ENCODE assay signal across 9 cellular contexts in the genomic region with DNA sequence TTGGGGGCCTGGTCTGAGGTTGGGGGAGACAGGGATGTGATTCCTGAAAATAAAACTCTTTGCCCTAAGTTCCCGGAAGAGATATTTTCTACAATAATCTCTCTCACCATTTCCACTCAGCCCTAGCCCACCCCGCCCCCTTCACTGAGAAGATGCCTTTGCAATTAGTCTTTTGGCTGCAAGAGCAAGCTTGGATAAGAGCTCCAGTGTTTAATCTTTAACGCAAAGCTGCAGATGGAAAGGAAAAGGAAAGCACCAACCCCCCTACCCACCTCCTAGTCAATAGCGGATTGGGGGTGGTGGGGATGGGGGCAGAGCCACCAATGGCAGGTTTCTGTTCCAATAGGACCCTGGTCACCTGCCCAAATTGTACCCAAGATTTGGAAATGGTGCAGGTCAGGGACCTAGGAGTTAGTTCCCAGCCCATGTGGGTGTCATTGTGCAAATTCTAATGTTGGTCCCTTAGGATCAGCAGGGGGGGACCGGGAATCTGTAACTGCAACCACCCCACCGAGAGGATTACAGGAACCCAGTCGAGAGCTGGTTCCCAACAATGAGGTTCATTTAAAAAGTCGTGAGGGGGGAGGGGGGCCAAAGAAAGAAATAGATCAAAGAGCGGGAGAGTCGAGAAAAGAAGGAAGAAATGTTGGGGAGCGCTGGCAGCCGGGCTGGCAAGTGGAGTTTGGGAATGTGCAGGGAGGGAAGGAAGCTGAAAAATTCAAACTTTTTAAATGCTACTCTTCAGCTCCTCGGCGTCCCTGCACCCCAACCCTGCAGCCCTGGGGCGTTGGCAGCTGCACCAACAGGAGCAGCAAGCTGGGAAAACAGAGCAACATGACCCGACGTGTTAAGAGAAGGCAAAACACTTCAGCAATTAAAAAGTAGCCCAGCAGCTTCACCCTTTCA. TPM values are rescaled to one million over a fixed set of nuclear protein-coding genes. Genes with fewer than 3 reads are reported as not detected.
A peak's percentile ranks its signal among the peaks of the same experiment; 100 is the strongest.
DNase-seq lines count a peak whose midpoint lies in the region; ATAC-seq, FAIRE-seq and TF ChIP-seq lines count a peak whose summit lies in the region.
"Had no signal": no experiment of that assay in that cellular context is flagged by ENCODE, and none has a peak within 500 bp of the region (broad histone marks: within the 10 kb centered on the region; RNA-seq: fewer than 3 reads in every experiment).

No MANE protein-coding gene starts in this region.

- no peak overlapping the region for H4K8ac ChIP-seq in H1 (ENCODE audit: extremely low read depth, insufficient read depth, low read length)

- TF ChIP-seq CTCF in Panc1 (IDR thresholded peaks at IDR 0.05) (no peak), H1 (IDR thresholded peaks at IDR 0.05; ENCODE audit: control extremely low read depth in 1 of 3, insufficient read depth in 1 of 3, low read depth in 1 of 3, low read length in 3 of 3) (no peak)

- intact Hi-C loops in Panc1 (cut with micrococcal nuclease; ENCODE audit: unreplicated experiment): loop anchor here (2.0 kb wide), 1 partner anchor 543 kb away; no protein-coding TSS in a partner anchor

- in situ Hi-C loops in Panc1 (cut with HindIII; ENCODE audit: low pct_unique_long_range_greater_than_20kb, low sequenced_read_pairs): no loop called here

- 2% methylated on average over 17 of the region's 17 CpGs; no CpG with 5 or more reads in 1 of the 2 experiments for WGBS in H1 (ENCODE audit: extremely low coverage in 1 of 2, insufficient coverage in 1 of 2, insufficient read length in 1 of 2, insufficient replicate concordance in 2 of 2, low coverage in 1 of 2, low lambda C conversion rate in 2 of 2, missing lambda C conversion rate in 1 of 2), 2 experiments

- FAIRE-seq in H1 (lab: Jason Lieb, UNC): no peak
- FAIRE-seq: A204.1 had no signal

- H3K9me3 ChIP-seq in Panc1 (ENCODE audit: control insufficient read depth, insufficient read depth, low read depth, low read length) (no peaks in the 10 kb centered on the region), H1 (ENCODE audit: insufficient read depth in 2 of 2, low read depth in 1 of 2, low read length in 1 of 2) (no peaks in the 10 kb centered on the region)

- peaks cover 17% of the 10 kb centered on the region for H3K4me1 ChIP-seq in Panc1 (ENCODE audit: control insufficient read depth, insufficient read depth, low read length)
- peaks cover 0 to 22% (median 12%) of the 10 kb centered on the region in 4 experiments; a peak in 6 of 7 replicates for H3K4me1 ChIP-seq in H1 (replicated peaks in 1 of 4; ENCODE audit: control insufficient read depth in 3 of 4, insufficient read depth in 4 of 4, low read length in 3 of 4)

- peak overlapping the region; percentile 84 to 95 for H3K4me3 ChIP-seq in Panc1 (ENCODE audit: low read depth in 2 of 2, low read length in 2 of 2)
- peak overlapping the region; percentile 79 to 99 (median 94) for H3K4me3 ChIP-seq in H1 (ENCODE audit: extremely low read depth in 1 of 4, insufficient read depth in 2 of 4, low read depth in 3 of 4, low read length in 4 of 4)

- H3K56ac ChIP-seq in H1 (replicated peaks; ENCODE audit: insufficient read length, low read depth, low read length): no peak overlapping the region

- peak in 1 of 2 experiments; percentile 68; a peak in 1 of 3 replicates for TF ChIP-seq POLR2A in H1 (IDR thresholded peaks at IDR 0.05; ENCODE audit: control extremely low read depth in 1 of 2, low read depth in 2 of 2, low read length in 2 of 2)

- H3K4me3 Mint-ChIP-seq in naive B cell: peak overlapping the region; percentile 91 to 100 (median 99)

- POLR2A ChIA-PET in Panc1 (lab: Charles Lee) (no interaction called here), H1 (lab: Charles Lee; ENCODE audit: partially characterized antibody) (interaction anchor here (0.7 to 9.6 kb wide), 21 partner anchors 12 to 857 kb away, joined by 3 to 222 read pairs (median 5); no protein-coding TSS in a partner anchor)

- H3K36me3 ChIP-seq in Panc1 (ENCODE audit: control insufficient read depth, insufficient read depth, low read length) (peaks cover 24% of the 10 kb centered on the region), H1 (ENCODE audit: control insufficient read depth in 2 of 4, insufficient read depth in 4 of 4, low read length in 3 of 4) (peaks cover 18 to 38% (median 28%) of the 10 kb centered on the region in 4 experiments)

- DNase-seq in DMS 273 (lab: John Stamatoyannopoulos, UW; ENCODE audit: unreplicated experiment) (peak; percentile 54), DMS 273 treated with DMSO at 0.1 percent for 48 hours (lab: John Stamatoyannopoulos, UW) (no peak), Panc1 (ENCODE audit: low read depth, low spot score) (no peak), H1 (ENCODE audit: low read depth in 1 of 2, low spot score in 2 of 2) (peak in 1 of 2 experiments; percentile 49), naive B cell (no peak), NCI-H446 (lab: John Stamatoyannopoulos, UW) (no peak), SIG-M5 treated with dmso at 0.1 percent for 504 hours (lab: John Stamatoyannopoulos, UW; ENCODE audit: unreplicated experiment) (no peak)

- no peak overlapping the region for H2AFZ ChIP-seq in H1 (ENCODE audit: low read length)

- no peak overlapping the region for H3K4ac ChIP-seq in H1 (replicated peaks; ENCODE audit: insufficient read length, low read depth, low read length)

- TF ChIP-seq RAD21 in H1 (IDR thresholded peaks at IDR 0.05 in 1 of 2, conservative IDR thresholded peaks at IDR 0.05 in 1 of 2; ENCODE audit: low read depth in 2 of 2, low read length in 2 of 2): peak in 1 of 2 experiments; percentile 17; a peak in 1 of 4 replicates

- peak overlapping the region; percentile 81 to 97 (median 97) for H3K9ac ChIP-seq in H1 (replicated peaks in 1 of 4; ENCODE audit: extremely low read depth in 1 of 4, low read depth in 3 of 4, low read length in 3 of 4)

- peak overlapping the region; percentile 80 to 100 (median 96) for H3K27ac Mint-ChIP-seq in naive B cell

- H2BK120ac ChIP-seq in H1 (replicated peaks; ENCODE audit: low read depth, low read length): no peak overlapping the region

- H2AK5ac ChIP-seq in H1 (ENCODE audit: low read depth, low read length): no peak overlapping the region

- no peak overlapping the region for H3K14ac ChIP-seq in H1 (ENCODE audit: insufficient read length)

- no peak overlapping the region for H3K23ac ChIP-seq in H1 (ENCODE audit: insufficient read length)

- peaks cover 17% of the 10 kb centered on the region; the same call in 1 of the 2 replicates for H3K23me2 ChIP-seq in H1 (ENCODE audit: low read depth, low read length)

- peaks cover 31% of the 10 kb centered on the region in 2 experiments for H4K20me1 ChIP-seq in H1 (replicated peaks in 1 of 2; ENCODE audit: control insufficient read depth in 1 of 2, insufficient read depth in 2 of 2, low read length in 2 of 2)

- no peak overlapping the region for H2BK20ac ChIP-seq in H1 (ENCODE audit: low read length)

- no TSS peak for BruUV-seq in Panc1 (replicated peaks; lab: Mats Ljungman, UMichigan)

- H3K79me1 ChIP-seq in H1 (ENCODE audit: low read depth, low read length): peaks cover 9% of the 10 kb centered on the region; the same call in 1 of the 2 replicates

- H3K4me2 ChIP-seq in H1 (ENCODE audit: insufficient read depth in 1 of 2, low read depth in 2 of 2, low read length in 2 of 2): peak overlapping the region; percentile 84 to 97

- H4K91ac ChIP-seq in H1 (replicated peaks; ENCODE audit: insufficient read length, low read length): no peak overlapping the region

- H3K27ac ChIP-seq in Panc1 (ENCODE audit: low read length): peak overlapping the region; percentile 94
- H3K27ac ChIP-seq in H1 (ENCODE audit: low read depth, low read length): peak overlapping the region; percentile 96

- H3K27me3 ChIP-seq in Panc1 (ENCODE audit: control insufficient read depth, insufficient read depth, low read length) (no peaks in the 10 kb centered on the region), H1 (replicated peaks in 1 of 4; ENCODE audit: control insufficient read depth in 3 of 4, extremely low read depth in 1 of 4, insufficient read depth in 3 of 4, low read length in 3 of 4) (no peaks in the 10 kb centered on the region)

- ATAC-seq in Panc1: no peak
- no peak for ATAC-seq in naive B cell (ENCODE audit: low read depth in 2 of 2)
- ATAC-seq in GM21786 (IDR thresholded peaks at IDR 0.05; ENCODE audit: unreplicated experiment): no peak

- no peak; a peak in 1 of 3 replicates for TF ChIP-seq EP300 in H1 (IDR thresholded peaks at IDR 0.05; ENCODE audit: borderline replicate concordance in 1 of 2, low read depth in 2 of 2, low read length in 2 of 2)

- H3K27me3 Mint-ChIP-seq in naive B cell: no peaks in the 10 kb centered on the region

- H3K9me3 Mint-ChIP-seq in naive B cell: peaks cover 0 to 3% (median 0%) of the 10 kb centered on the region in 7 donors

- peaks cover 34 to 37% of the 10 kb centered on the region in 2 donors for H3K36me3 Mint-ChIP-seq in naive B cell

- no peak overlapping the region for H2BK15ac ChIP-seq in H1 (ENCODE audit: low read length)

- no peak overlapping the region; the same call in 1 of the 2 replicates for H3K18ac ChIP-seq in H1 (ENCODE audit: extremely low read depth, low read length)

- CTCF ChIA-PET in Panc1 (lab: Charles Lee): interaction anchor here (0.7 kb wide), 2 partner anchors 73 to 285 kb away, joined by 3 to 5 read pairs; no protein-coding TSS in a partner anchor
- CTCF ChIA-PET in H1 (lab: Charles Lee; ENCODE audit: partially characterized antibody): interaction anchor here (0.7 to 5.9 kb wide), 9 partner anchors 8 to 858 kb away, joined by 3 to 60 read pairs (median 3); no protein-coding TSS in a partner anchor

- no peak overlapping the region for H2BK12ac ChIP-seq in H1 (ENCODE audit: low read depth, low read length)

- peak overlapping the region; percentile 57 for H4K5ac ChIP-seq in H1 (ENCODE audit: insufficient read length, low read depth, low read length)

- H2BK5ac ChIP-seq in H1 (ENCODE audit: low read depth, low read length): peak overlapping the region; percentile 97

- peaks cover 48 to 58% (median 52%) of the 10 kb centered on the region in 3 donors for H3K4me1 Mint-ChIP-seq in naive B cell

- H3K79me2 ChIP-seq in H1 (ENCODE audit: control insufficient read depth in 1 of 2, insufficient read depth in 2 of 2, low read length in 2 of 2): peaks cover 26 to 55% of the 10 kb centered on the region in 2 experiments

TF ChIP-seq in H1, 55 proteins besides CTCF, POLR2A, EP300 and RAD21 (continues in another document):
- TF ChIP-seq MAFK (IDR thresholded peaks at IDR 0.05; ENCODE audit: low read depth, low read length): no peak

RNA-seq across cellular contexts. Expression of a gene that starts 1.5 kb away (rescaled TPM):
- 84.9 TPM for total RNA-seq in Panc1 (2021; ENCODE audit: unreplicated experiment)
- polyA plus RNA-seq in Panc1 (2012; ENCODE audit: insufficient read length): 126 TPM
- 132 TPM in 2 replicates for total RNA-seq in H1 (2021; fragmentation: NEBNext Ultra II Directional; extraction: Animal tissue kit (Norgen Biotek cat#: 25700))
- polyA plus RNA-seq in H1 (2011; rRNA removed) (80.4 and 136 TPM in 2 replicates), naive B cell (ENCODE audit: low read depth in 6 of 6) (100 to 1,000 TPM in 5 of 6 donors, 10 to 100 TPM in 1; 99.2 to 447 (median 302) TPM)
- polyA plus RNA-seq in H1 (2011; cell fraction: cytosol; rRNA removed): 61.9 TPM
- 90.3 TPM for polyA plus RNA-seq in H1 (2011; cell fraction: nucleus; rRNA removed)
- 89.6 to 126 TPM (median 117 TPM) in 4 replicates for polyA plus RNA-seq in H1 (2012, experiment 1 of 2)
- 56.1 TPM for polyA plus RNA-seq in H1 (2012, experiment 2 of 2)
- 127 TPM for polyA plus RNA-seq in H1 (2013, experiment 1 of 2)
- 135 TPM for polyA plus RNA-seq in H1 (2013, experiment 2 of 2)
- polyA minus RNA-seq in H1 (2011; rRNA and poly(A)+ RNA removed): 19.5 and 20.6 TPM in 2 replicates
- polyA minus RNA-seq in H1 (2011; cell fraction: cytosol; rRNA and poly(A)+ RNA removed): 132 TPM
- 67.3 TPM for polyA minus RNA-seq in H1 (2011; cell fraction: nucleus; rRNA and poly(A)+ RNA removed)
